Comparison of ENCODE assay signal across 31 cellular contexts in the genomic region with DNA sequence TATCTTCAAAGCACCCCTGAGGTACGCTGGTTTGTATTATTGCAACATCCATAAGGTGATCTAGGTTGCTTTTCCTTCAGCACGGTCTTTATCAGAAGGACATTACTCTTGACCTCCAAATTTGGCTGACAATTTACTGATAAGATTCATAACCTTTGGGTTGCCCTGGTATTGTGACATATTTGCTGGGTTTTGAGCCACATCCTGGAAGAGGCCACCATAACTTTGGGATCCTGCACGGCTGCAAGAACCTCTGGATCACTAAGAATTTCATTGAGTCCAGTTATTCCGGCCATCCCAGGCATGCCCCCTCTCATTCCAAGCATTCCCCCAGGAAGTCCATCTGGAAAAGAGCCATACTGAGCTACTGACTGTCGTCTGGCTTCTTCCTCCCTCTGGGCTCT. TPM values are rescaled to one million over a fixed set of nuclear protein-coding genes. Genes with fewer than 3 reads are reported as not detected.
"Had no signal": no experiment of that assay in that cellular context is flagged by ENCODE, and none has a peak within 500 bp of the region (broad histone marks: within the 10 kb centered on the region; RNA-seq: fewer than 3 reads in every experiment).

No MANE protein-coding gene starts in this region.

- H3K27ac Mint-ChIP-seq: activated CD4-positive, alpha-beta memory T cell treated with anti-CD3 and anti-CD28 coated beads for 36 hours; activated naive CD4-positive, alpha-beta T cell treated with anti-CD3 and anti-CD28 coated beads for 36 hours; activated naive CD8-positive, alpha-beta T cell treated with anti-CD3 and anti-CD28 coated beads, Interleukin-2, amount 10 ng/mL, durations not matched to agents 7 days and 5 days; activated T-cell treated with anti-CD3 and anti-CD28 coated beads, Interleukin-2, amount 50 U/mL, for 72 hours; dendritic cell treated with granulocyte-macrophage colony-stimulating factor and Interleukin-4, amounts not matched to agents 40 ng/mL and 50 ng/mL, for 4 days; immature natural killer cell; T-helper 17 cell; type B pancreatic cell had no signal

- ATAC-seq: activated T-cell treated with anti-CD3 and anti-CD28 coated beads, Interleukin-2, amount 50 U/mL, for 72 hours; mucosa of descending colon; sciatic nerve; T-helper 17 cell had no signal

- H3K4me3 ChIP-seq: hepatocyte, mucosa of descending colon, testis, vagina had no signal

- H3K4me1 Mint-ChIP-seq: activated naive CD8-positive, alpha-beta T cell treated with anti-CD3 and anti-CD28 coated beads, Interleukin-2, amount 10 ng/mL, durations not matched to agents 7 days and 5 days; immature natural killer cell; neural crest cell had no signal

- H3K27me3 Mint-ChIP-seq: activated CD4-positive, alpha-beta memory T cell treated with anti-CD3 and anti-CD28 coated beads for 36 hours; dendritic cell treated with granulocyte-macrophage colony-stimulating factor and Interleukin-4, amounts not matched to agents 40 ng/mL and 50 ng/mL, for 4 days; naive B cell; T-helper 17 cell; type B pancreatic cell had no signal

- H3K9me3 Mint-ChIP-seq: activated CD4-positive, alpha-beta memory T cell treated with anti-CD3 and anti-CD28 coated beads for 36 hours; activated naive CD4-positive, alpha-beta T cell treated with anti-CD3 and anti-CD28 coated beads for 36 hours; activated naive CD8-positive, alpha-beta T cell treated with anti-CD3 and anti-CD28 coated beads, Interleukin-2, amount 10 ng/mL, durations not matched to agents 7 days and 5 days; activated T-cell treated with anti-CD3 and anti-CD28 coated beads, Interleukin-2, amount 50 U/mL, for 72 hours; dendritic cell treated with granulocyte-macrophage colony-stimulating factor and Interleukin-4, amounts not matched to agents 40 ng/mL and 50 ng/mL, for 4 days; immature natural killer cell; naive B cell; neural crest cell; type B pancreatic cell had no signal

- H3K4me3 Mint-ChIP-seq: activated CD4-positive, alpha-beta memory T cell treated with anti-CD3 and anti-CD28 coated beads for 36 hours; activated naive CD4-positive, alpha-beta T cell treated with anti-CD3 and anti-CD28 coated beads for 36 hours; activated naive CD8-positive, alpha-beta T cell treated with anti-CD3 and anti-CD28 coated beads, Interleukin-2, amount 10 ng/mL, durations not matched to agents 7 days and 5 days; activated T-cell treated with anti-CD3 and anti-CD28 coated beads, Interleukin-2, amount 50 U/mL, for 72 hours; dendritic cell treated with granulocyte-macrophage colony-stimulating factor and Interleukin-4, amounts not matched to agents 40 ng/mL and 50 ng/mL, for 4 days; immature natural killer cell; naive B cell; neural crest cell; T-helper 17 cell; type B pancreatic cell had no signal

- DNase-seq: activated CD4-positive, alpha-beta memory T cell treated with anti-CD3 and anti-CD28 coated beads for 36 hours; activated CD4-positive, alpha-beta T cell treated with anti-CD3 and anti-CD28 coated beads for 48 hours; activated effector memory CD4-positive, alpha-beta T cell treated with Interleukin-2 at 50 U/mL for 16 hours; activated naive CD4-positive, alpha-beta T cell treated with anti-CD3 and anti-CD28 coated beads for 36 hours; activated naive CD8-positive, alpha-beta T cell treated with anti-CD3 and anti-CD28 coated beads, Interleukin-2, amount 10 ng/mL, durations not matched to agents 7 days and 5 days; activated T-cell treated with anti-CD3 and anti-CD28 coated beads, Interleukin-2, amount 50 U/mL, for 72 hours; amniotic stem cell; effector CD4-positive, alpha-beta T cell; erythroblast; foreskin fibroblast; glutamatergic neuron; immature natural killer cell; kidney glomerular epithelial cell; mesenchymal stem cell; mucosa of descending colon; naive B cell; occipital lobe; posterior cingulate gyrus; stimulated activated CD4-positive, alpha-beta T cell treated with anti-CD3 and anti-CD28 coated beads, Interleukin-2, amount 100 ng/mL, for 48 hours; stimulated activated naive CD4-positive, alpha-beta T cell; T-helper 17 cell; testis had no signal

- H3K79me2 ChIP-seq: hepatocyte had no signal

- H3K36me3 ChIP-seq: vagina had no signal

- H3K4me1 ChIP-seq: testis, vagina had no signal

- H3K9me3 ChIP-seq: mucosa of descending colon, testis, vagina had no signal

- H3K4me2 ChIP-seq: hepatocyte had no signal

- H3K27ac ChIP-seq: testis, vagina had no signal

- H3K36me3 Mint-ChIP-seq: activated CD4-positive, alpha-beta memory T cell treated with anti-CD3 and anti-CD28 coated beads for 36 hours; activated naive CD8-positive, alpha-beta T cell treated with anti-CD3 and anti-CD28 coated beads, Interleukin-2, amount 10 ng/mL, durations not matched to agents 7 days and 5 days; type B pancreatic cell had no signal

- H2AFZ ChIP-seq: hepatocyte had no signal

- H3K27me3 ChIP-seq: hepatocyte, testis, vagina had no signal

- FAIRE-seq: endometrium had no signal

RNA-seq across cellular contexts. Expression of a gene that starts 6.5 kb away (rescaled TPM):
- total RNA-seq: activated CD4-positive, alpha-beta memory T cell treated with anti-CD3 and anti-CD28 coated beads for 36 hours; activated naive CD4-positive, alpha-beta T cell treated with anti-CD3 and anti-CD28 coated beads for 36 hours; activated naive CD8-positive, alpha-beta T cell treated with anti-CD3 and anti-CD28 coated beads, Interleukin-2, amount 10 ng/mL, durations not matched to agents 7 days and 5 days; activated T-cell treated with anti-CD3 and anti-CD28 coated beads, Interleukin-2, amount 50 U/mL, for 72 hours; fibroblast of lung; hepatocyte; lower leg skin; mucosa of descending colon; neural crest cell; occipital lobe; sciatic nerve; T-helper 17 cell; testis; vagina had no signal
